Comparison of ENCODE assay signal across 26 cellular contexts in genomic region chrX:2346158-2346557, GRCh38.
DNase-seq lines count a peak whose midpoint lies in the region; ATAC-seq, FAIRE-seq and TF ChIP-seq lines count a peak whose summit lies in the region.
"Had no signal": no experiment of that assay in that cellular context is flagged by ENCODE, and none has a peak within 500 bp of the region (broad histone marks: within the 10 kb centered on the region; RNA-seq: fewer than 3 reads in every experiment).

No MANE protein-coding gene starts in this region.

- TF ChIP-seq RAD21 in HepG2 (CRISPR knock-in tag; IDR thresholded peaks at IDR 0.05): no peak
- TF ChIP-seq RAD21 in A549 (conservative IDR thresholded peaks at IDR 0.05 in 1 of 2, IDR thresholded peaks at IDR 0.05 in 1 of 2): no peak

- H3K4me1 Mint-ChIP-seq in nephron progenitor cell: no peaks in the 10 kb centered on the region
- H3K4me1 Mint-ChIP-seq: CD4-positive, alpha-beta memory T cell; CD8-positive, alpha-beta memory T cell had no signal

- no peaks in the 10 kb centered on the region for H3K27me3 Mint-ChIP-seq in nephron progenitor cell (ENCODE audit: low read depth, poor library complexity)
- H3K27me3 Mint-ChIP-seq: CD4-positive, alpha-beta memory T cell; CD4-positive, CD25-positive, alpha-beta regulatory T cell; CD8-positive, alpha-beta memory T cell had no signal

- H3K4me3 Mint-ChIP-seq in nephron progenitor cell: no peak overlapping the region
- H3K4me3 Mint-ChIP-seq: CD14-positive monocyte; CD4-positive, alpha-beta memory T cell; CD4-positive, CD25-positive, alpha-beta regulatory T cell had no signal

- peaks cover 77% of the 10 kb centered on the region for H3K36me3 Mint-ChIP-seq in nephron progenitor cell (ENCODE audit: low read depth)

- H3K4me2 ChIP-seq in HepG2 (ENCODE audit: low read depth, low read length) (no peak overlapping the region), A549 (no peak overlapping the region)
- H3K4me2 ChIP-seq: BLaER1 had no signal

- WGBS in HepG2 (ENCODE audit: low lambda C conversion rate): 88% methylated on average over 7 of the region's 7 CpGs
- 69% methylated on average over 6 of the region's 7 CpGs for WGBS in right lobe of liver (ENCODE audit: insufficient coverage, low coverage, low lambda C conversion rate, missing lambda C conversion rate)
- 78% methylated on average over 7 of the region's 7 CpGs for WGBS in A549 (ENCODE audit: missing lambda C conversion rate)

- DNase-seq in HepG2 (ENCODE audit: low spot score) (no peak), right lobe of liver (no peak), A549 (ENCODE audit: low read depth in 1 of 2, low spot score in 1 of 2) (no peak), nephron progenitor cell (no peak), uterus (no peak), SKM-1 (lab: John Stamatoyannopoulos, UW; ENCODE audit: unreplicated experiment) (no peak)
- DNase-seq: ACHN; BE2C; C1 segment of cervical spinal cord; CD4-positive, alpha-beta memory T cell; CD4-positive, CD25-positive, alpha-beta regulatory T cell; CD8-positive, alpha-beta memory T cell; COR-L47; DMS 273 treated with DMSO at 0.1 percent for 48 hours; DMS153; DMS53; DMS79; DND-41; EL; GDM1 had no signal

- TF ChIP-seq POLR2A in HepG2 (IDR thresholded peaks at IDR 0.05; ENCODE audit: insufficient read depth in 1 of 2, low read depth in 2 of 2, low read length in 2 of 2): no peak
- no peak for TF ChIP-seq POLR2A in right lobe of liver (IDR thresholded peaks at IDR 0.05)
- no peak for TF ChIP-seq POLR2A in A549 (IDR thresholded peaks at IDR 0.05; ENCODE audit: low read length)
- TF ChIP-seq POLR2A in uterus (IDR thresholded peaks at IDR 0.05): no peak

- in situ Hi-C loops in HepG2 (cut with HindIII; ENCODE audit: extremely low pct_ligation_motif_present, low pct_unique_long_range_greater_than_20kb): no loop called here

- H3K27ac ChIP-seq in HepG2 (ENCODE audit: extremely low read length, insufficient read depth, low read length) (no peak overlapping the region), right lobe of liver (no peak overlapping the region), A549 (no peak overlapping the region), uterus (no peak overlapping the region)
- H3K27ac ChIP-seq: 22Rv1, BLaER1 had no signal

- no peak overlapping the region for H3K4me3 ChIP-seq in HepG2 (replicated peaks in 1 of 3; ENCODE audit: insufficient read depth in 1 of 3, low read depth in 2 of 3, low read length in 3 of 3)
- H3K4me3 ChIP-seq in right lobe of liver: no peak overlapping the region
- H3K4me3 ChIP-seq in A549: no peak overlapping the region
- no peak overlapping the region for H3K4me3 ChIP-seq in uterus
- H3K4me3 ChIP-seq: BLaER1, GM12878 had no signal

- TF ChIP-seq EP300 in HepG2 (IDR thresholded peaks at IDR 0.05; ENCODE audit: low read depth in 2 of 2, low read length in 2 of 2) (no peak), HepG2 (CRISPR knock-in tag; IDR thresholded peaks at IDR 0.05; ENCODE audit: borderline replicate concordance) (no peak), A549 (IDR thresholded peaks at IDR 0.05) (no peak)

- BruUV-seq in HepG2 (replicated peaks; lab: Mats Ljungman, UMichigan): no TSS peak

- H3K9me3 Mint-ChIP-seq in nephron progenitor cell: peaks cover 51% of the 10 kb centered on the region

- H3K79me2 ChIP-seq in HepG2 (ENCODE audit: insufficient read depth, low read length): no peaks in the 10 kb centered on the region

- H3K36me3 ChIP-seq in HepG2 (replicated peaks in 1 of 2; ENCODE audit: control insufficient read depth in 1 of 2, insufficient read depth in 2 of 2, low read length in 2 of 2) (no peaks in the 10 kb centered on the region; a peak in 1 of 5 replicates), right lobe of liver (no peaks in the 10 kb centered on the region), uterus (no peaks in the 10 kb centered on the region)
- H3K36me3 ChIP-seq: BE2C had no signal

- TF ChIP-seq CTCF in HepG2 (CRISPR knock-in tag; IDR thresholded peaks at IDR 0.05): no peak
- TF ChIP-seq CTCF in right lobe of liver (IDR thresholded peaks at IDR 0.05): no peak
- no peak for TF ChIP-seq CTCF in A549 (IDR thresholded peaks at IDR 0.05)
- TF ChIP-seq CTCF in nephron progenitor cell (IDR thresholded peaks at IDR 0.05): no peak
- TF ChIP-seq CTCF in uterus (IDR thresholded peaks at IDR 0.05): no peak

- H3K9me3 ChIP-seq in HepG2 (ENCODE audit: low read length) (no peaks in the 10 kb centered on the region), right lobe of liver (no peaks in the 10 kb centered on the region), A549 (no peaks in the 10 kb centered on the region), uterus (no peaks in the 10 kb centered on the region)
- H3K9me3 ChIP-seq: BE2C had no signal

- no peaks in the 10 kb centered on the region for H4K20me1 ChIP-seq in HepG2 (ENCODE audit: insufficient read depth, low read length)

- no peaks in the 10 kb centered on the region for H3K27me3 ChIP-seq in HepG2 (ENCODE audit: control insufficient read depth in 1 of 2, insufficient read depth in 2 of 2, low read length in 2 of 2)
- H3K27me3 ChIP-seq in right lobe of liver: no peaks in the 10 kb centered on the region
- H3K27me3 ChIP-seq in uterus: no peaks in the 10 kb centered on the region
- H3K27me3 ChIP-seq: BE2C, BLaER1 had no signal

- POLR2A ChIA-PET in HepG2 (lab: Yijun Ruan, JAX): no interaction called here
- POLR2A ChIA-PET in A549 (lab: Yijun Ruan, JAX): no interaction called here

- CTCF ChIA-PET in HepG2 (lab: Yijun Ruan, JAX; ENCODE audit: low intra/inter-chr PET ratio, low total read pairs): no interaction called here
- CTCF ChIA-PET in A549 (lab: Yijun Ruan, JAX): no interaction called here

- no peaks in the 10 kb centered on the region for H3K4me1 ChIP-seq in HepG2 (ENCODE audit: insufficient read depth, low read length)
- H3K4me1 ChIP-seq in right lobe of liver: no peaks in the 10 kb centered on the region
- H3K4me1 ChIP-seq in A549: peaks cover 3% of the 10 kb centered on the region; the same call in 2 of the 3 replicates
- no peaks in the 10 kb centered on the region for H3K4me1 ChIP-seq in uterus
- H3K4me1 ChIP-seq: BE2C, BLaER1 had no signal

- no peak for FAIRE-seq in HepG2 (lab: Jason Lieb, UNC)
- FAIRE-seq in A549 (lab: Jason Lieb, UNC): no peak
- FAIRE-seq: GM12878, GM12892, GM18507 had no signal

- ATAC-seq in HepG2 (no peak), right lobe of liver (no peak), A549 (no peak)
- ATAC-seq: GM12878 had no signal

- intact Hi-C loops in HepG2 (cut with micrococcal nuclease; ENCODE audit: unreplicated experiment): no loop called here
- intact Hi-C loops in right lobe of liver (cut with DNase I): no loop called here
- intact Hi-C loops in uterus (cut with DNase I; ENCODE audit: low total_unique reads): no loop called here

- H3K27ac Mint-ChIP-seq in nephron progenitor cell: peak overlapping the region; percentile 34
- H3K27ac Mint-ChIP-seq: CD14-positive monocyte; CD8-positive, alpha-beta memory T cell had no signal

- H3K9ac ChIP-seq in HepG2 (ENCODE audit: insufficient read depth, low read depth, low read length): no peak overlapping the region
- H3K9ac ChIP-seq: BLaER1 had no signal

- H2AFZ ChIP-seq in HepG2 (ENCODE audit: low read length): no peak overlapping the region

TF ChIP-seq in HepG2, 621 proteins besides CTCF, POLR2A, EP300 and RAD21:
- TF ChIP-seq MAFF (IDR thresholded peaks at IDR 0.05; ENCODE audit: low read depth, low read length) (peak; percentile 73), MAFK (conservative IDR thresholded peaks at IDR 0.05 in 1 of 2, IDR thresholded peaks at IDR 0.05 in 1 of 2; ENCODE audit: low read length in 2 of 2) (peak; percentile 64 to 80), MXD3 (CRISPR knock-in tag; IDR thresholded peaks at IDR 0.05) (no peak)

TF ChIP-seq in A549, 52 proteins besides CTCF, POLR2A, EP300 and RAD21:
- TF ChIP-seq ESRRA (IDR thresholded peaks at IDR 0.05; ENCODE audit: borderline replicate concordance, low read length) (no peak), ELK1 (IDR thresholded peaks at IDR 0.05; ENCODE audit: low read depth, low read length) (no peak), SMC3 (IDR thresholded peaks at IDR 0.05) (no peak), RFX5 (IDR thresholded peaks at IDR 0.05) (no peak), MAFK (IDR thresholded peaks at IDR 0.05; ENCODE audit: partially characterized antibody) (peak; percentile 74), KDM5A (IDR thresholded peaks at IDR 0.05) (no peak)
TF ChIP-seq in A549: peak in this region for 1.

Comparison
In these comparisons a context has a peak if more than half of its experiments do, and no peak if none do; other contexts are left out.
1. Of the 38 proteins assayed by ChIP-seq in both HepG2 and A549: peak only in HepG2: none; only in A549: none; in both: MAFK; in neither: 37.